12 cellular contexts compared by ENCODE assay signal in the genomic region with DNA sequence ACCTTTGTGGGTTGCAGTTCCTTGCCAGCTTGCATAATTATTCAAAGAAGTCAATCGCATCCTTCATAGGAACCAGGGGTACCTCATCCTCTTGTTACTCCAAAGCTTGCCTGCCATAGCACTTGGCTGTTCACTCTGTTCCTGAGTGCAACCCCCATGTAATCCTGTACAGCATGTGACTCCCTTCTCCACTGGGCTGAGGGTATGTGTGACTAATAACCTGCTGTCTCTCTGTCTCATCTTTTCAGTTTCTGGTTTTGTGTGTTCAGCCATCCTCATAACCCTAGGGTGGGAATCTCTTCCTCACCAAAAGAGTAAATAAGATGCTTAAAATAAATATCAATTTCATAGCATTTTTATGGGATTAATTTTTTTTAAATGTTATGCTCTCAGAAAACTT.
"Had no signal": no experiment of that assay in that cellular context is flagged by ENCODE, and none has a peak within 500 bp of the region (broad histone marks: within the 10 kb centered on the region; RNA-seq: fewer than 3 reads in every experiment).

No MANE protein-coding gene starts in this region.

- DNase-seq: activated CD4-positive, alpha-beta memory T cell treated with anti-CD3 and anti-CD28 coated beads, Interleukin-2, amount 10 ng/mL, durations not matched to agents 7 days and 5 days; activated CD4-positive, alpha-beta T cell treated with anti-CD3 and anti-CD28 coated beads for 36 hours; activated naive CD8-positive, alpha-beta T cell treated with anti-CD3 and anti-CD28 coated beads, Interleukin-2, amount 10 ng/mL, durations not matched to agents 7 days and 5 days; activated T-cell treated with anti-CD3 and anti-CD28 coated beads, Interleukin-2, amount 50 U/mL, for 48 hours; anterior cingulate cortex; endodermal cell; glutamatergic neuron; left colon; naive B cell; small intestine; stimulated activated naive B cell treated with anti-CD40 and anti-IgM and Interleukin-4, amounts not matched to agents 10 μg/mL and 1 μg/mL and 100 μg/mL, for 72 hours; WERI-Rb-1 had no signal

- ATAC-seq: activated CD4-positive, alpha-beta T cell treated with anti-CD3 and anti-CD28 coated beads for 36 hours; left colon; stimulated activated naive B cell treated with anti-CD40 and anti-IgM and Interleukin-4, amounts not matched to agents 10 μg/mL and 1 μg/mL and 100 μg/mL, for 72 hours had no signal
